In genomic region chr2:228848638-228849037, GRCh38 we compare ENCODE assay signal across 15 cellular contexts.
DNase-seq lines count a peak whose midpoint lies in the region; ATAC-seq and TF ChIP-seq lines count a peak whose summit lies in the region.
"Had no signal": no experiment of that assay in that cellular context is flagged by ENCODE, and none has a peak within 500 bp of the region (broad histone marks: within the 10 kb centered on the region; RNA-seq: fewer than 3 reads in every experiment).

No MANE protein-coding gene starts in this region.

- peak overlapping the region; percentile 16; the same call in 1 of the 2 replicates for H2AFZ ChIP-seq in PC-3 (ENCODE audit: low read length)

- POLR2A ChIA-PET in PC-3 (lab: Charles Lee; ENCODE audit: unreplicated experiment) = no interaction called here
- POLR2A ChIA-PET in activated CD8-positive, alpha-beta T cell treated with anti-CD3 and anti-CD28 coated beads for 36 hours (lab: Charles Lee) = no interaction called here

- no peak for DNase-seq in PC-3
- peak; percentile 8 for DNase-seq in astrocyte of the spinal cord (ENCODE audit: low read depth, low spot score)
- peak; percentile 12 for DNase-seq in left kidney (ENCODE audit: low read depth, low spot score)
- no peak for DNase-seq in natural killer cell treated with Interleukin-12 subunit alpha and Interleukin-12 subunit beta and Interleukin-15 and Interleukin-18, amount 100 ng/mL, for 72 hours (ENCODE audit: low spot score)
- DNase-seq in type B pancreatic cell (ENCODE audit: extremely low spot score, unreplicated experiment) = no peak
- DNase-seq in activated CD8-positive, alpha-beta T cell treated with anti-CD3 and anti-CD28 coated beads for 36 hours = no peak
- DNase-seq: C1 segment of cervical spinal cord; CD4-positive, CD25-positive, alpha-beta regulatory T cell; CD8-positive, alpha-beta T cell; DMS 273 treated with DMSO at 0.1 percent for 48 hours; DMS79; EL; GDM1; GOT3; HCEC 1CT had no signal

- H3K4me1 ChIP-seq in PC-3 (ENCODE audit: insufficient read depth, low read length) = no peaks in the 10 kb centered on the region

- H4K20me1 ChIP-seq in PC-3 (ENCODE audit: low read length) = no peaks in the 10 kb centered on the region

- H3K4me3 Mint-ChIP-seq in natural killer cell treated with Interleukin-12 subunit alpha and Interleukin-12 subunit beta and Interleukin-15 and Interleukin-18, amount 100 ng/mL, for 72 hours = no peak overlapping the region
- no peak overlapping the region for H3K4me3 Mint-ChIP-seq in type B pancreatic cell
- no peak overlapping the region for H3K4me3 Mint-ChIP-seq in activated CD8-positive, alpha-beta T cell treated with anti-CD3 and anti-CD28 coated beads for 36 hours
- H3K4me3 Mint-ChIP-seq: CD4-positive, CD25-positive, alpha-beta regulatory T cell; CD8-positive, alpha-beta T cell had no signal

- H3K4me3 ChIP-seq in PC-3 (ENCODE audit: low read length) (no peak overlapping the region), astrocyte of the spinal cord (ENCODE audit: low read depth, low read length) (no peak overlapping the region)

- H3K27me3 Mint-ChIP-seq in natural killer cell treated with Interleukin-12 subunit alpha and Interleukin-12 subunit beta and Interleukin-15 and Interleukin-18, amount 100 ng/mL, for 72 hours = no peaks in the 10 kb centered on the region
- no peaks in the 10 kb centered on the region for H3K27me3 Mint-ChIP-seq in type B pancreatic cell
- no peaks in the 10 kb centered on the region for H3K27me3 Mint-ChIP-seq in activated CD8-positive, alpha-beta T cell treated with anti-CD3 and anti-CD28 coated beads for 36 hours
- H3K27me3 Mint-ChIP-seq: CD4-positive, CD25-positive, alpha-beta regulatory T cell had no signal

- H3K79me2 ChIP-seq in PC-3 (ENCODE audit: low read length) = no peaks in the 10 kb centered on the region

- H3K36me3 ChIP-seq in PC-3 (ENCODE audit: low read depth, low read length) = no peaks in the 10 kb centered on the region

- H3K4me1 Mint-ChIP-seq in natural killer cell treated with Interleukin-12 subunit alpha and Interleukin-12 subunit beta and Interleukin-15 and Interleukin-18, amount 100 ng/mL, for 72 hours (ENCODE audit: low read depth in 2 of 2) = no peaks in the 10 kb centered on the region
- H3K4me1 Mint-ChIP-seq in type B pancreatic cell (ENCODE audit: unreplicated experiment) = peaks cover 4% of the 10 kb centered on the region
- H3K4me1 Mint-ChIP-seq in activated CD8-positive, alpha-beta T cell treated with anti-CD3 and anti-CD28 coated beads for 36 hours (ENCODE audit: low read depth) = no peaks in the 10 kb centered on the region
- H3K4me1 Mint-ChIP-seq: CD4-positive, CD25-positive, alpha-beta regulatory T cell had no signal

- no peak for TF ChIP-seq CTCF in PC-3 (conservative IDR thresholded peaks at IDR 0.05; ENCODE audit: low read depth, low read length)
- no peak for TF ChIP-seq CTCF in astrocyte of the spinal cord (IDR thresholded peaks at IDR 0.05; ENCODE audit: low read depth, low read length)
- no peak for TF ChIP-seq CTCF in type B pancreatic cell (conservative IDR thresholded peaks at IDR 0.05)
- TF ChIP-seq CTCF in activated CD8-positive, alpha-beta T cell treated with anti-CD3 and anti-CD28 coated beads for 36 hours (IDR thresholded peaks at IDR 0.05) = no peak

- no peaks in the 10 kb centered on the region for H3K9me3 ChIP-seq in PC-3 (ENCODE audit: low read length)

- no TSS peak for BruUV-seq in PC-3 (replicated peaks; lab: Mats Ljungman, UMichigan)

- H3K27ac ChIP-seq in PC-3 (ENCODE audit: low read length) = no peak overlapping the region

- no peak overlapping the region for H3K4me2 ChIP-seq in PC-3 (ENCODE audit: low read length)

- no peak overlapping the region for H3K27ac Mint-ChIP-seq in natural killer cell treated with Interleukin-12 subunit alpha and Interleukin-12 subunit beta and Interleukin-15 and Interleukin-18, amount 100 ng/mL, for 72 hours
- H3K27ac Mint-ChIP-seq in type B pancreatic cell = no peak overlapping the region
- H3K27ac Mint-ChIP-seq in activated CD8-positive, alpha-beta T cell treated with anti-CD3 and anti-CD28 coated beads for 36 hours = no peak overlapping the region
- H3K27ac Mint-ChIP-seq: CD8-positive, alpha-beta T cell had no signal

- no peaks in the 10 kb centered on the region for H3F3A ChIP-seq in PC-3 (ENCODE audit: low read length, unreplicated experiment)

- no peak for ATAC-seq in PC-3
- no peak for ATAC-seq in natural killer cell treated with Interleukin-12 subunit alpha and Interleukin-12 subunit beta and Interleukin-15 and Interleukin-18, amount 100 ng/mL, for 72 hours
- ATAC-seq in activated CD8-positive, alpha-beta T cell treated with anti-CD3 and anti-CD28 coated beads for 36 hours = no peak
- ATAC-seq: CD8-positive, alpha-beta T cell had no signal

- H3K27me3 ChIP-seq in PC-3 (ENCODE audit: low read length) = no peaks in the 10 kb centered on the region

- in situ Hi-C loops in astrocyte of the spinal cord (cut with HindIII; ENCODE audit: low sequenced_read_pairs) = no loop called here

- no peak overlapping the region for H3K9ac ChIP-seq in PC-3 (ENCODE audit: low read length)

- no peaks in the 10 kb centered on the region for H3K9me2 ChIP-seq in PC-3 (replicated peaks; ENCODE audit: low read length)

- H3K9me3 Mint-ChIP-seq in natural killer cell treated with Interleukin-12 subunit alpha and Interleukin-12 subunit beta and Interleukin-15 and Interleukin-18, amount 100 ng/mL, for 72 hours = peaks cover 8% of the 10 kb centered on the region
- no peaks in the 10 kb centered on the region for H3K9me3 Mint-ChIP-seq in type B pancreatic cell
- H3K9me3 Mint-ChIP-seq in activated CD8-positive, alpha-beta T cell treated with anti-CD3 and anti-CD28 coated beads for 36 hours = no peaks in the 10 kb centered on the region
- H3K9me3 Mint-ChIP-seq: CD8-positive, alpha-beta T cell had no signal

- intact Hi-C loops in PC-3 (cut with micrococcal nuclease) = no loop called here
- intact Hi-C loops in activated CD8-positive, alpha-beta T cell treated with anti-CD3 and anti-CD28 coated beads for 36 hours (cut with micrococcal nuclease) = no loop called here

- CTCF ChIA-PET in PC-3 (lab: Charles Lee) = no interaction called here
- CTCF ChIA-PET in activated CD8-positive, alpha-beta T cell treated with anti-CD3 and anti-CD28 coated beads for 36 hours (lab: Charles Lee) = no interaction called here

- H3K36me3 Mint-ChIP-seq in natural killer cell treated with Interleukin-12 subunit alpha and Interleukin-12 subunit beta and Interleukin-15 and Interleukin-18, amount 100 ng/mL, for 72 hours = no peaks in the 10 kb centered on the region
- no peaks in the 10 kb centered on the region for H3K36me3 Mint-ChIP-seq in type B pancreatic cell
- no peaks in the 10 kb centered on the region for H3K36me3 Mint-ChIP-seq in activated CD8-positive, alpha-beta T cell treated with anti-CD3 and anti-CD28 coated beads for 36 hours (ENCODE audit: low read depth)
- H3K36me3 Mint-ChIP-seq: CD4-positive, CD25-positive, alpha-beta regulatory T cell; CD8-positive, alpha-beta T cell had no signal

Comparison
In these comparisons a context has a peak if more than half of its experiments do, and no peak if none do; other contexts are left out.
1. DNase-seq: peak in astrocyte of the spinal cord (single experiment) and left kidney (single experiment); none in PC-3 (single experiment), natural killer cell treated with Interleukin-12 subunit alpha and Interleukin-12 subunit beta and Interleukin-15 and Interleukin-18, amount 100 ng/mL, for 72 hours (single experiment), type B pancreatic cell (single experiment) and activated CD8-positive, alpha-beta T cell treated with anti-CD3 and anti-CD28 coated beads for 36 hours (single experiment).